ENCODE assay signal across 27 cellular contexts in the genomic region with DNA sequence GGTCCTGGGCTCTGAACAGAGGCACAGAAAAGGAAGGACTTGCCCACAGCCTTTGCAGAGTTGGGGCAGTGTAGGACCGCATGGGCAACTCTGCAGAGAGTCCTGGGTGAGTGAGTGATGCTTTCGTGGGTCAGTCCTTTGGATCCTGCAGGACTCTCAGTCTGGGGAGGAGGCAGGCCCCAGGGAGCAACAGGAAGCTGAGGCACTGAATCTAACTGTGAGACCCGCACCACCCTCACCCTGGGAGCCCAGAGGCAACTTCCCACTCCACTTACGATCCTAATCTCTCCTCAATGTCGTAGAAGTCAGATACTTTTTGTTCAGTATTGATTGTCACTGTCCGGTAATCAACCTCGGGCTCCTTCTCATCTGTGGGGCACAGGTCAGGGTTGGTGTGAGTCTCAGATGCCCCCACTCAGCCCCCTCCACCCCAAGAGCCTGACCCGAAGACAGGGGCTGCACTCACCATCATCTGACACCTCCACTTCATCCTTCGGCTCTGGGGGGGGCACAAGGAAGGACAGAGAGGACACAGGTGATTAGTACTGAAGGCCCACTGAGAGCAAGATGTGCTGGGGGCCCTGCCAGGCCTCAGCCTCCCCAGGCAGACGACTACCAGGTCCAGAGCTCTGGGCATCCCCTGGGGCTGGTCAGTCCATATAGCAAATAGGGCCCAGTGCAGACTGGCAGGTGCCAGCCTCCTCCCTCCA.
"Had no signal": no experiment of that assay in that cellular context is flagged by ENCODE, and none has a peak within 500 bp of the region (broad histone marks: within the 10 kb centered on the region; RNA-seq: fewer than 3 reads in every experiment).

No MANE protein-coding gene starts in this region.

- H3K27ac ChIP-seq: SK-N-MC, VCaP had no signal

- H3K4me3 ChIP-seq: SK-N-MC had no signal

- ATAC-seq: activated T-cell treated with anti-CD3 and anti-CD28 coated beads, Interleukin-2, amount 50 U/mL, for 72 hours; Right ventricle myocardium inferior; T-cell had no signal

- DNase-seq: activated CD4-positive, alpha-beta memory T cell treated with anti-CD3 and anti-CD28 coated beads for 36 hours; activated CD4-positive, alpha-beta T cell treated with anti-CD3 and anti-CD28 coated beads, Interleukin-2, amount 10 ng/mL, durations not matched to agents 7 days and 5 days; activated CD4-positive, CD25-positive, alpha-beta regulatory T cell; activated CD8-positive, alpha-beta memory T cell treated with anti-CD3 and anti-CD28 coated beads for 24 hours; activated gamma-delta T cell treated with Interleukin-2 at 50 U/mL for 16 hours; activated naive CD4-positive, alpha-beta T cell treated with anti-CD3 and anti-CD28 coated beads, Interleukin-2, amount 10 ng/mL, durations not matched to agents 7 days and 5 days; activated naive CD8-positive, alpha-beta T cell treated with anti-CD3 and anti-CD28 coated beads for 36 hours; activated T-cell treated with anti-CD3 and anti-CD28 coated beads for 4 hours; activated T-cell treated with anti-CD3 and anti-CD28 coated beads, Interleukin-2, amount 50 U/mL, for 72 hours; IMR-90; Kasumi-1; KBM-7; NCI-H1105 treated with DMSO at 0.1 percent for 48 hours; NCI-H146; NCI-H2029; NCI-H2107; NCI-H2171 treated with DMSO at 0.1 percent for 48 hours; NCI-H226; NCI-H526 treated with DMSO at 0.1 percent for 48 hours; NCI-H82; RPMI8226; T-cell; T-helper 2 cell; T1000 had no signal
